In genomic region chr14:32608880-32609279, GRCh38 we compare ENCODE assay signal across 16 cellular contexts.
DNase-seq lines count a peak whose midpoint lies in the region; ATAC-seq and TF ChIP-seq lines count a peak whose summit lies in the region.
"Had no signal": no experiment of that assay in that cellular context is flagged by ENCODE, and none has a peak within 500 bp of the region (broad histone marks: within the 10 kb centered on the region; RNA-seq: fewer than 3 reads in every experiment).

No MANE protein-coding gene starts in this region.

- H3K36me3 ChIP-seq in MG63 (no peaks in the 10 kb centered on the region), PC-9 (ENCODE audit: low read depth) (no peaks in the 10 kb centered on the region), upper lobe of right lung (no peaks in the 10 kb centered on the region)

- POLR2A ChIA-PET in PC-9 (lab: Charles Lee; ENCODE audit: unreplicated experiment): no interaction called here

- no peak for TF ChIP-seq CTCF in choroid plexus epithelial cell (conservative IDR thresholded peaks at IDR 0.05; ENCODE audit: low read depth, low read length)
- no peak for TF ChIP-seq CTCF in PC-9 (conservative IDR thresholded peaks at IDR 0.05)
- TF ChIP-seq CTCF in upper lobe of right lung (IDR thresholded peaks at IDR 0.05): no peak

- no peaks in the 10 kb centered on the region for H4K20me1 ChIP-seq in PC-9 (ENCODE audit: insufficient read depth)

- peak; percentile 21 for DNase-seq in AG08395 (ENCODE audit: low spot score)
- DNase-seq in MG63: peak; percentile 79
- DNase-seq in choroid plexus epithelial cell (ENCODE audit: low read depth): peak; percentile 53
- peak; percentile 40 for DNase-seq in kidney glomerular epithelial cell (lab: John Stamatoyannopoulos, UW)
- DNase-seq in PC-9: no peak
- no peak for DNase-seq in upper lobe of right lung
- no peak for DNase-seq in SIG-M5 (lab: John Stamatoyannopoulos, UW)
- DNase-seq: activated CD4-positive, CD25-positive, alpha-beta regulatory T cell treated with anti-CD3 and anti-CD28 coated beads, Interleukin-2, amount 50 U/mL, for 72 hours; anterior cingulate cortex; Kasumi-1; natural killer cell; NCI-H1436; NK-92 treated with Interleukin-12 subunit alpha and Interleukin-12 subunit beta, amount 100 ng/mL, for 24 hours; T-helper 2 cell had no signal

- H3K4me1 ChIP-seq in PC-9 (replicated peaks; ENCODE audit: insufficient read depth): peaks cover 9% of the 10 kb centered on the region; the same call in 1 of the 2 replicates
- peaks cover 4% of the 10 kb centered on the region for H3K4me1 ChIP-seq in upper lobe of right lung

- H3K4me3 ChIP-seq in MG63 (no peak overlapping the region), choroid plexus epithelial cell (ENCODE audit: low read depth, low read length) (no peak overlapping the region), PC-9 (no peak overlapping the region), upper lobe of right lung (no peak overlapping the region)
- H3K4me3 ChIP-seq: lung had no signal

- H3K27ac ChIP-seq in PC-9 (no peak overlapping the region), upper lobe of right lung (no peak overlapping the region)

- H3K27me3 ChIP-seq in MG63 (no peaks in the 10 kb centered on the region), PC-9 (ENCODE audit: insufficient read depth, low read depth) (no peaks in the 10 kb centered on the region), upper lobe of right lung (no peaks in the 10 kb centered on the region)

- CTCF ChIA-PET in PC-9 (lab: Charles Lee): no interaction called here

- no peak overlapping the region for H3K4me2 ChIP-seq in PC-9

- no peaks in the 10 kb centered on the region for H3F3A ChIP-seq in PC-9 (ENCODE audit: insufficient read depth, low read depth)

- intact Hi-C loops in PC-9 (cut with micrococcal nuclease; ENCODE audit: unreplicated experiment): no loop called here
- intact Hi-C loops in upper lobe of right lung (cut with DNase I): no loop called here

- H3K9me3 ChIP-seq in MG63 (no peaks in the 10 kb centered on the region), PC-9 (ENCODE audit: insufficient read depth, low read depth) (no peaks in the 10 kb centered on the region), upper lobe of right lung (no peaks in the 10 kb centered on the region)

- ATAC-seq in upper lobe of right lung: no peak
- no peak for ATAC-seq in HG03439 (IDR thresholded peaks at IDR 0.05; ENCODE audit: unreplicated experiment)
- ATAC-seq: natural killer cell had no signal

- H3K79me2 ChIP-seq in PC-9 (ENCODE audit: low read depth): no peaks in the 10 kb centered on the region

- H2AFZ ChIP-seq in PC-9: no peak overlapping the region

- BruUV-seq in PC-9 (replicated peaks; lab: Mats Ljungman, UMichigan): no TSS peak

- no peaks in the 10 kb centered on the region for H3K9me2 ChIP-seq in PC-9 (ENCODE audit: insufficient read depth)

Comparison
In these comparisons a context has a peak if more than half of its experiments do, and no peak if none do; other contexts are left out.
1. DNase-seq: peak in AG08395 (single experiment), MG63 (single experiment), choroid plexus epithelial cell (single experiment) and kidney glomerular epithelial cell (single experiment); none in PC-9 (0 of 2), upper lobe of right lung (single experiment) and SIG-M5 (single experiment).